ENCODE assay signal across 14 cellular contexts in the genomic region with DNA sequence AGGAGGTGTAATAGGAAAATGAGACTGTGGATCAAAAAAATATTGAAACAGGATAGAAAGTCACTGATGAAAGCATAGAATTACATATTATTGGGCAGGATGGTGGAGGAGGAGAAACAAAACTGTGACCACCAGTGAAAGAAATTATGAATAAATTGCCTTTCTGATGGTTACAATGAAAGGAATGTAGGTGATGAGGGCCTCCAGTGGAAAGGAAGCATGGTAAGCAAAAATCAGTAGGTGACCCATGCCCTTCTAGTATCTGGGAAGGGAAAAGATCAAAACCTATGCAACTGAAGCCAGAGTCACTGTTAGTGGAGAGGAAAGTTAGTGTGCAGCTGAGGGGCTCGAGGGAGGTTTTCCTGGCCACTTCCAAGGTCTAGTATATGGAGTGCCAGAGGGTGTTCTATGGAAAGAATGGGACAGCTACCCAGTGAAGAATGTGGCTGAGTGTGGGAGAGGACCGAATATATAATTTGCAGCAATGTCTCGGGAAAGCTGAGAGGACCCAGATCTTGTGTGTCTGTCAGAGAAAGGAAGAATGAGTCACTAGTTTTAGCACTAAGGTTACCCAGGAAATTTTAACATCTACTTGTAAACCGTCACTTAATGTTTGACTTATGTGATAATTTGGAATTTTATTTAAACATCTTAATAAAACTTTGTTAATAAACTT.
A peak's percentile ranks its signal among the peaks of the same experiment; 100 is the strongest.
DNase-seq lines count a peak whose midpoint lies in the region; ATAC-seq and TF ChIP-seq lines count a peak whose summit lies in the region.
"Had no signal": no experiment of that assay in that cellular context is flagged by ENCODE, and none has a peak within 500 bp of the region (broad histone marks: within the 10 kb centered on the region; RNA-seq: fewer than 3 reads in every experiment).

No MANE protein-coding gene starts in this region.

- ATAC-seq in HG03439 (IDR thresholded peaks at IDR 0.05; ENCODE audit: unreplicated experiment) (no peak), gastroesophageal sphincter (no peak)
- ATAC-seq: heart right ventricle had no signal

- H3K27ac ChIP-seq in colonic mucosa = no peak overlapping the region
- H3K27ac ChIP-seq in gastroesophageal sphincter = no peak overlapping the region
- H3K27ac ChIP-seq: heart right ventricle had no signal

- intact Hi-C loops in colonic mucosa (cut with DNase I) = no loop called here

- H3K27me3 ChIP-seq in BJ (ENCODE audit: control insufficient read depth, insufficient read depth, low read length) (no peaks in the 10 kb centered on the region), adipocyte (replicated peaks; ENCODE audit: control insufficient read depth, insufficient read depth, low read length) (no peaks in the 10 kb centered on the region), colonic mucosa (no peaks in the 10 kb centered on the region), gastroesophageal sphincter (no peaks in the 10 kb centered on the region)
- H3K27me3 ChIP-seq: heart right ventricle had no signal

- H3K9me3 ChIP-seq in adipocyte (ENCODE audit: control insufficient read depth, low read length) (no peaks in the 10 kb centered on the region), colonic mucosa (no peaks in the 10 kb centered on the region), gastroesophageal sphincter (no peaks in the 10 kb centered on the region)
- H3K9me3 ChIP-seq: heart right ventricle had no signal

- POLR2A ChIA-PET in BJ (lab: Charles Lee) = no interaction called here

- H3K4me1 ChIP-seq in adipocyte (ENCODE audit: control insufficient read depth, insufficient read depth, low read length) (peaks cover 8% of the 10 kb centered on the region), colonic mucosa (no peaks in the 10 kb centered on the region), gastroesophageal sphincter (no peaks in the 10 kb centered on the region)
- H3K4me1 ChIP-seq: heart right ventricle had no signal

- H3K4me3 ChIP-seq in BJ (ENCODE audit: low read depth, low read length) (no peak overlapping the region), adipocyte (ENCODE audit: low read length) (no peak overlapping the region), colonic mucosa (no peak overlapping the region), gastroesophageal sphincter (no peak overlapping the region)
- H3K4me3 ChIP-seq: heart right ventricle had no signal

- no peak for TF ChIP-seq CTCF in BJ (IDR thresholded peaks at IDR 0.05; ENCODE audit: insufficient read depth, low read depth, low read length)
- no peak for TF ChIP-seq CTCF in colonic mucosa (IDR thresholded peaks at IDR 0.05)
- TF ChIP-seq CTCF in gastroesophageal sphincter (IDR thresholded peaks at IDR 0.05) = no peak

- no peak for TF ChIP-seq POLR2A in gastroesophageal sphincter (IDR thresholded peaks at IDR 0.05)

- DNase-seq in BJ (ENCODE audit: low read depth) = peak; percentile 16
- DNase-seq in HT1080 (ENCODE audit: low read depth) = peak; percentile 74
- DNase-seq in adipocyte (ENCODE audit: low read depth) = peak; percentile 58
- peak; percentile 86 for DNase-seq in kidney tubule cell (ENCODE audit: low spot score)
- DNase-seq in colonic mucosa = no peak
- DNase-seq in NCI-H2107 (lab: John Stamatoyannopoulos, UW) = no peak
- DNase-seq: activated naive CD4-positive, alpha-beta T cell treated with anti-CD3 and anti-CD28 coated beads, Interleukin-2, amount 10 ng/mL, durations not matched to agents 7 days and 5 days; heart right ventricle; NCI-H146; NCI-H774; nucleus accumbens; stimulated activated CD8-positive, alpha-beta memory T cell treated with anti-CD3 and anti-CD28 coated beads, Interleukin-4, amount 100 ng/mL, for 48 hours had no signal

- CTCF ChIA-PET in BJ (lab: Yijun Ruan, JAX) = interaction anchor here (0.7 to 1.3 kb wide), 3 partner anchors 19 to 234 kb away, joined by 3 read pairs; no protein-coding TSS in a partner anchor

- TF ChIP-seq EP300 in gastroesophageal sphincter (IDR thresholded peaks at IDR 0.05) = no peak

- H3K9ac ChIP-seq in adipocyte (ENCODE audit: low read length) = no peak overlapping the region
- no peak overlapping the region for H3K9ac ChIP-seq in colonic mucosa (ENCODE audit: low read depth in 2 of 2, low read length in 2 of 2)

- H3K36me3 ChIP-seq in BJ (ENCODE audit: control insufficient read depth, insufficient read depth, low read length) (no peaks in the 10 kb centered on the region), adipocyte (ENCODE audit: control insufficient read depth, insufficient read depth, low read length, severe bottlenecking) (no peaks in the 10 kb centered on the region), colonic mucosa (no peaks in the 10 kb centered on the region), gastroesophageal sphincter (no peaks in the 10 kb centered on the region)
- H3K36me3 ChIP-seq: heart right ventricle had no signal

- WGBS in gastroesophageal sphincter (ENCODE audit: low coverage in 1 of 2), 2 donors = 33 to 42% methylated on average over 3 to 4 of the region's 4 CpGs

Comparison
In these comparisons a context has a peak if more than half of its experiments do, and no peak if none do; other contexts are left out.
1. DNase-seq: peak in BJ (single experiment), HT1080 (single experiment), adipocyte (single experiment) and kidney tubule cell (single experiment); none in colonic mucosa (single experiment) and NCI-H2107 (single experiment).